10 cellular contexts compared by ENCODE assay signal in genomic region chr5:54440456-54440893, GRCh38. TPM values are rescaled to one million over a fixed set of nuclear protein-coding genes. Genes with fewer than 3 reads are reported as not detected.
DNase-seq lines count a peak whose midpoint lies in the region; ATAC-seq and TF ChIP-seq lines count a peak whose summit lies in the region.
"Had no signal": no experiment of that assay in that cellular context is flagged by ENCODE, and none has a peak within 500 bp of the region (broad histone marks: within the 10 kb centered on the region; RNA-seq: fewer than 3 reads in every experiment).

No MANE protein-coding gene starts in this region.

- H2AFZ ChIP-seq in smooth muscle cell (ENCODE audit: low read depth), result no peak overlapping the region

- H3K4me1 Mint-ChIP-seq in activated T-cell treated with anti-CD3 and anti-CD28 coated beads, Interleukin-2, amount 50 U/mL, for 24 hours (ENCODE audit: low read depth), result peaks cover 17% of the 10 kb centered on the region

- H3K9me3 Mint-ChIP-seq in activated T-cell treated with anti-CD3 and anti-CD28 coated beads, Interleukin-2, amount 50 U/mL, for 24 hours, result no peaks in the 10 kb centered on the region

- no peaks in the 10 kb centered on the region for H4K20me1 ChIP-seq in smooth muscle cell (ENCODE audit: low read depth)

- no peak for DNase-seq in activated T-cell treated with anti-CD3 and anti-CD28 coated beads, Interleukin-2, amount 50 U/mL, for 24 hours
- DNase-seq in activated T-cell treated with anti-CD3 and anti-CD28 coated beads, Interleukin-2, amount 50 U/mL, for 1 hour, result no peak
- DNase-seq in RPMI8226 (peak; percentile 15), smooth muscle cell (lab: John Stamatoyannopoulos, UW; ENCODE audit: unreplicated experiment) (no peak), COR-L47 (lab: John Stamatoyannopoulos, UW) (no peak), DMS 273 treated with DMSO at 0.1 percent for 48 hours (lab: John Stamatoyannopoulos, UW) (no peak)
- no peak for DNase-seq in stimulated activated CD8-positive, alpha-beta memory T cell treated with anti-CD3 and anti-CD28 coated beads, Interleukin-4, amount 100 ng/mL, for 48 hours
- DNase-seq: NCI-H1417 treated with DMSO at 0.1 percent for 48 hours had no signal

- ATAC-seq in HG02938 (IDR thresholded peaks at IDR 0.05; ENCODE audit: unreplicated experiment), result peak; percentile 93

- H3K27ac Mint-ChIP-seq in activated T-cell treated with anti-CD3 and anti-CD28 coated beads, Interleukin-2, amount 50 U/mL, for 24 hours, result peak overlapping the region; percentile 45

- no peaks in the 10 kb centered on the region for H3K36me3 ChIP-seq in smooth muscle cell (ENCODE audit: low read depth)

- no peaks in the 10 kb centered on the region for H3K4me1 ChIP-seq in smooth muscle cell (ENCODE audit: low read depth)

- H3K9ac ChIP-seq in smooth muscle cell (ENCODE audit: low read depth), result no peak overlapping the region

- H3K9me3 ChIP-seq in smooth muscle cell (replicated peaks; ENCODE audit: low read depth), result no peaks in the 10 kb centered on the region

- H3F3A ChIP-seq in smooth muscle cell (ENCODE audit: low read depth), result no peaks in the 10 kb centered on the region

- peak overlapping the region; percentile 7 for H3K4me2 ChIP-seq in smooth muscle cell

- H3K4me3 Mint-ChIP-seq in activated T-cell treated with anti-CD3 and anti-CD28 coated beads, Interleukin-2, amount 50 U/mL, for 24 hours, result no peak overlapping the region

- H3K27me3 Mint-ChIP-seq in activated T-cell treated with anti-CD3 and anti-CD28 coated beads, Interleukin-2, amount 50 U/mL, for 24 hours, result no peaks in the 10 kb centered on the region

- no peak overlapping the region for H3K27ac ChIP-seq in smooth muscle cell (ENCODE audit: low read depth)

- WGBS in smooth muscle cell (ENCODE audit: low lambda C conversion rate), result 74% methylated on average over 6 of the region's 6 CpGs

- TF ChIP-seq CTCF in smooth muscle cell (IDR thresholded peaks at IDR 0.05; ENCODE audit: borderline replicate concordance, insufficient read depth, poor library complexity, severe bottlenecking), result no peak

- no peaks in the 10 kb centered on the region for H3K79me2 ChIP-seq in smooth muscle cell (ENCODE audit: low read depth)

- H3K4me3 ChIP-seq in smooth muscle cell, result no peak overlapping the region

- no peaks in the 10 kb centered on the region for H3K27me3 ChIP-seq in smooth muscle cell (ENCODE audit: low read depth)

- H3K36me3 Mint-ChIP-seq in activated T-cell treated with anti-CD3 and anti-CD28 coated beads, Interleukin-2, amount 50 U/mL, for 24 hours (ENCODE audit: low read depth), result no peaks in the 10 kb centered on the region

RNA-seq across cellular contexts. Expression of gene HSPB3, which starts 15.0 kb away (rescaled TPM):
- 3.1 and 5.5 TPM in 2 replicates for total RNA-seq in smooth muscle cell
- 1.5 and 2.3 TPM in 2 replicates for polyA plus RNA-seq in smooth muscle cell
- polyA plus RNA-seq: liver had no signal
